In genomic region chr1:235409045-235409820, GRCh38 we compare ENCODE assay signal across 1 cellular context.
A peak's percentile ranks its signal among the peaks of the same experiment; 100 is the strongest.
TF ChIP-seq lines count a peak whose summit lies in the region.

No MANE protein-coding gene starts in this region.

TF ChIP-seq in HepG2, 621 proteins besides CTCF, POLR2A, EP300 and RAD21 (continued from another document):
- TF ChIP-seq PAXIP1 (CRISPR knock-in tag; conservative IDR thresholded peaks at IDR 0.05) (peak; percentile 96), RARA (CRISPR knock-in tag; IDR thresholded peaks at IDR 0.05) (peak; percentile 93), ZNF503 (CRISPR knock-in tag; IDR thresholded peaks at IDR 0.05) (peak; percentile 92), ATF7 (IDR thresholded peaks at IDR 0.05) (no peak), ATF7 (CRISPR knock-in tag; IDR thresholded peaks at IDR 0.05) (no peak), KAT7 (CRISPR knock-in tag; IDR thresholded peaks at IDR 0.05; ENCODE audit: borderline replicate concordance) (0 out of 2 replicates have a peak, but pooled peaks have one; percentile 42), KAT2B (IDR thresholded peaks at IDR 0.05; ENCODE audit: borderline replicate concordance, low read depth, low read length) (peak; percentile 79), ZBTB38 (CRISPR knock-in tag; IDR thresholded peaks at IDR 0.05) (no peak), NFIC (IDR thresholded peaks at IDR 0.05; ENCODE audit: low read length) (peak; percentile 99), SIN3B (IDR thresholded peaks at IDR 0.05; ENCODE audit: low read length) (no peak), ZNF275 (CRISPR knock-in tag; IDR thresholded peaks at IDR 0.05; ENCODE audit: borderline replicate concordance) (no peak), NFKBIZ (CRISPR knock-in tag; IDR thresholded peaks at IDR 0.05) (no peak)
TF ChIP-seq in HepG2: peak in this region for 139.
